ENCODE assay signal across 13 cellular contexts in genomic region chr2:75788925-75789324, GRCh38.
DNase-seq lines count a peak whose midpoint lies in the region; ATAC-seq and TF ChIP-seq lines count a peak whose summit lies in the region.
"Had no signal": no experiment of that assay in that cellular context is flagged by ENCODE, and none has a peak within 500 bp of the region (broad histone marks: within the 10 kb centered on the region; RNA-seq: fewer than 3 reads in every experiment).

No MANE protein-coding gene starts in this region.

- H3K4me1 ChIP-seq in SK-N-SH (ENCODE audit: control insufficient read depth in 1 of 2, insufficient read depth in 2 of 2, low read depth in 1 of 2, low read length in 1 of 2) (peaks cover 0 to 18% of the 10 kb centered on the region in 2 experiments; a peak in 2 of 4 replicates), foreskin keratinocyte (no peaks in the 10 kb centered on the region)
- H3K4me1 ChIP-seq: SJCRH30 had no signal

- no peaks in the 10 kb centered on the region for H3F3A ChIP-seq in SK-N-SH (replicated peaks; ENCODE audit: insufficient read depth)

- no peak overlapping the region for H3K27ac Mint-ChIP-seq in stimulated activated effector memory CD8-positive, alpha-beta T cell treated with anti-CD3 and anti-CD28 coated beads, Interleukin-12 subunit alpha, Interleukin-12 subunit beta, amount 100 ng/mL, for 72 hours

- no peaks in the 10 kb centered on the region for H3K36me3 Mint-ChIP-seq in stimulated activated effector memory CD8-positive, alpha-beta T cell treated with anti-CD3 and anti-CD28 coated beads, Interleukin-12 subunit alpha, Interleukin-12 subunit beta, amount 100 ng/mL, for 72 hours

- H3K9me2 ChIP-seq in SK-N-SH, result no peaks in the 10 kb centered on the region

- no peaks in the 10 kb centered on the region for H3K79me2 ChIP-seq in SK-N-SH (ENCODE audit: insufficient read depth)

- POLR2A ChIA-PET in SK-N-SH (lab: Yijun Ruan, JAX), result no interaction called here

- no peaks in the 10 kb centered on the region for H4K20me1 ChIP-seq in SK-N-SH (ENCODE audit: insufficient read depth)

- H3K27me3 ChIP-seq in SK-N-SH (ENCODE audit: insufficient read depth) (no peaks in the 10 kb centered on the region), foreskin keratinocyte (no peaks in the 10 kb centered on the region)
- H3K27me3 ChIP-seq: SJCRH30 had no signal

- peak; percentile 16; the same call in 1 of the 2 replicates for TF ChIP-seq RAD21 in SK-N-SH (IDR thresholded peaks at IDR 0.05; ENCODE audit: low read length)

- H3K9me3 ChIP-seq in SK-N-SH, result no peaks in the 10 kb centered on the region
- H3K9me3 ChIP-seq: SJCRH30 had no signal

- no peak for TF ChIP-seq EP300 in SK-N-SH (IDR thresholded peaks at IDR 0.05; ENCODE audit: borderline replicate concordance in 1 of 2, low read depth in 1 of 2, low read length in 1 of 2)

- no peak; the same call in 2 of the 3 replicates for ATAC-seq in SK-N-SH treated with all-trans-retinoic acid at 6 μM for 48 hours
- ATAC-seq in foreskin keratinocyte, result peak; percentile 56
- ATAC-seq in stimulated activated effector memory CD8-positive, alpha-beta T cell treated with anti-CD3 and anti-CD28 coated beads, Interleukin-12 subunit alpha, Interleukin-12 subunit beta, amount 100 ng/mL, for 72 hours, result peak; percentile 33

- no peak overlapping the region for H3K9ac ChIP-seq in SK-N-SH

- no peak overlapping the region for H3K4me3 Mint-ChIP-seq in stimulated activated effector memory CD8-positive, alpha-beta T cell treated with anti-CD3 and anti-CD28 coated beads, Interleukin-12 subunit alpha, Interleukin-12 subunit beta, amount 100 ng/mL, for 72 hours

- H2AFZ ChIP-seq in SK-N-SH (ENCODE audit: low read depth), result no peak overlapping the region

- no peaks in the 10 kb centered on the region for H3K4me1 Mint-ChIP-seq in stimulated activated effector memory CD8-positive, alpha-beta T cell treated with anti-CD3 and anti-CD28 coated beads, Interleukin-12 subunit alpha, Interleukin-12 subunit beta, amount 100 ng/mL, for 72 hours

- no peak for TF ChIP-seq CTCF in SK-N-SH (IDR thresholded peaks at IDR 0.05)
- no peak for TF ChIP-seq CTCF in foreskin keratinocyte (conservative IDR thresholded peaks at IDR 0.05)

- no peak overlapping the region for H3K4me2 ChIP-seq in SK-N-SH

- H3K27ac ChIP-seq in SK-N-SH (ENCODE audit: low read depth in 2 of 2, low read length in 1 of 2), result peak overlapping the region in 1 of 2 experiments; percentile 87; a peak in 2 of 4 replicates
- H3K27ac ChIP-seq in foreskin keratinocyte, result no peak overlapping the region
- H3K27ac ChIP-seq: SJCRH30 had no signal

- DNase-seq in SK-N-SH (no peak), amniotic epithelial cell (ENCODE audit: low read depth) (peak; percentile 0), foreskin keratinocyte (peak in 1 of 2 donors; percentile 25), COR-L47 (lab: John Stamatoyannopoulos, UW) (no peak), cortex of kidney (lab: John Stamatoyannopoulos, UW) (no peak)
- no peak for DNase-seq in stimulated activated effector memory CD8-positive, alpha-beta T cell treated with anti-CD3 and anti-CD28 coated beads, Interleukin-12 subunit alpha, Interleukin-12 subunit beta, amount 100 ng/mL, for 72 hours (ENCODE audit: low spot score in 2 of 2)
- no peak for DNase-seq in stimulated activated CD8-positive, alpha-beta memory T cell treated with anti-CD3 and anti-CD28 coated beads, Interleukin-4, amount 100 ng/mL, for 48 hours
- DNase-seq: Calu3, DMS79 treated with DMSO at 0.1 percent for 48 hours, GDM1, NCI-H524, SJCRH30 had no signal

- no peak overlapping the region for H3K4me3 ChIP-seq in SK-N-SH (ENCODE audit: low read depth in 2 of 2, low read length in 1 of 2)
- H3K4me3 ChIP-seq: SJCRH30 had no signal

- WGBS in SK-N-SH (ENCODE audit: low lambda C conversion rate), result 38% methylated on average over 1 of the region's 1 CpG

- CTCF ChIA-PET in SK-N-SH (lab: Yijun Ruan, JAX), result interaction anchor here (1.3 to 1.7 kb wide), 3 partner anchors 811 to 1020 kb away, joined by 3 to 6 read pairs (median 4); no protein-coding TSS in a partner anchor

- no peaks in the 10 kb centered on the region for H3K36me3 ChIP-seq in SK-N-SH (replicated peaks in 1 of 2; ENCODE audit: control insufficient read depth in 1 of 2, insufficient read depth in 2 of 2, low read length in 1 of 2)
- H3K36me3 ChIP-seq: SJCRH30 had no signal

- H3K9me3 Mint-ChIP-seq in stimulated activated effector memory CD8-positive, alpha-beta T cell treated with anti-CD3 and anti-CD28 coated beads, Interleukin-12 subunit alpha, Interleukin-12 subunit beta, amount 100 ng/mL, for 72 hours, result no peaks in the 10 kb centered on the region

TF ChIP-seq in SK-N-SH, 30 proteins besides CTCF, POLR2A, EP300 and RAD21:
- TF ChIP-seq ELF1 (IDR thresholded peaks at IDR 0.05) (no peak), FOXM1 (IDR thresholded peaks at IDR 0.05; ENCODE audit: low read depth) (no peak), TCF12 (IDR thresholded peaks at IDR 0.05) (no peak), POLR2AphosphoS5 (IDR thresholded peaks at IDR 0.05; ENCODE audit: low read depth, low read length) (no peak), SIN3A (IDR thresholded peaks at IDR 0.05; ENCODE audit: borderline replicate concordance, low read depth, low read length) (no peak)
TF ChIP-seq in SK-N-SH: peak in this region for 0.

TF ChIP-seq in SK-N-SH treated with all-trans-retinoic acid at 6 μM for 48 hours, 23 proteins besides CTCF, POLR2A, EP300 and RAD21:
- TF ChIP-seq ESRRG (CRISPR knock-in tag; IDR thresholded peaks at IDR 0.05), result no peak
- no peak for TF ChIP-seq CSDC2 (CRISPR knock-in tag; IDR thresholded peaks at IDR 0.05)
- TF ChIP-seq TCF4 (CRISPR knock-in tag; IDR thresholded peaks at IDR 0.05; ENCODE audit: borderline replicate concordance), result no peak
- TF ChIP-seq ZNF8 (CRISPR knock-in tag; IDR thresholded peaks at IDR 0.05), result no peak
- no peak for TF ChIP-seq ISL1 (CRISPR knock-in tag; IDR thresholded peaks at IDR 0.05)
- no peak for TF ChIP-seq RARB (CRISPR knock-in tag; IDR thresholded peaks at IDR 0.05)
- TF ChIP-seq OSR1 (CRISPR knock-in tag; IDR thresholded peaks at IDR 0.05), result no peak
- TF ChIP-seq CREB5 (CRISPR knock-in tag; IDR thresholded peaks at IDR 0.05; ENCODE audit: low read depth), result no peak
- no peak for TF ChIP-seq POU6F1 (CRISPR knock-in tag; IDR thresholded peaks at IDR 0.05; ENCODE audit: borderline replicate concordance, low read depth)
- no peak for TF ChIP-seq PPARA (CRISPR knock-in tag; IDR thresholded peaks at IDR 0.05; ENCODE audit: borderline replicate concordance)
- TF ChIP-seq TSHZ2 (CRISPR knock-in tag; IDR thresholded peaks at IDR 0.05), result no peak
- no peak for TF ChIP-seq ZC3H10 (CRISPR knock-in tag; IDR thresholded peaks at IDR 0.05)
- no peak for TF ChIP-seq SNAI2 (CRISPR knock-in tag; IDR thresholded peaks at IDR 0.05)
TF ChIP-seq in SK-N-SH treated with all-trans-retinoic acid at 6 μM for 48 hours: peak in this region for 0.
